8 cellular contexts compared by ENCODE assay signal in genomic region chr10:79116801-79117723, GRCh38. TPM values are rescaled to one million over a fixed set of nuclear protein-coding genes. Genes with fewer than 3 reads are reported as not detected.
A peak's percentile ranks its signal among the peaks of the same experiment; 100 is the strongest.
DNase-seq lines count a peak whose midpoint lies in the region; ATAC-seq, FAIRE-seq and TF ChIP-seq lines count a peak whose summit lies in the region.

No MANE protein-coding gene starts in this region.

- H3K27ac ChIP-seq in astrocyte (ENCODE audit: low read depth, low read length): no peak overlapping the region

- peaks cover 100% of the 10 kb centered on the region for H3K79me2 ChIP-seq in astrocyte (ENCODE audit: insufficient read depth, low read length)

- no peak overlapping the region for H3K4me2 ChIP-seq in astrocyte (ENCODE audit: low read length)

- H3K4me3 Mint-ChIP-seq in astrocyte (ENCODE audit: unreplicated experiment): no peak overlapping the region
- H3K4me3 Mint-ChIP-seq in nephron: peak overlapping the region in 1 of 3 experiments; percentile 41
- no peak overlapping the region for H3K4me3 Mint-ChIP-seq in stimulated activated memory B cell treated with anti-CD40 and anti-IgM and Interleukin-4, amounts not matched to agents 10 μg/mL and 1 μg/mL and 100 μg/mL, for 72 hours

- H3K4me1 ChIP-seq in astrocyte (ENCODE audit: insufficient read depth, low read length): peaks cover 36% of the 10 kb centered on the region

- peaks cover 19% of the 10 kb centered on the region for H3K36me3 ChIP-seq in astrocyte (ENCODE audit: insufficient read depth, low read length)

- no peak overlapping the region for H3K9ac ChIP-seq in astrocyte (ENCODE audit: low read length)

- H3K4me3 ChIP-seq in astrocyte (ENCODE audit: insufficient read depth, low read depth, low read length): no peak overlapping the region

- H3K36me3 Mint-ChIP-seq in astrocyte (ENCODE audit: low read depth, unreplicated experiment): peaks cover 18% of the 10 kb centered on the region
- H3K36me3 Mint-ChIP-seq in nephron (ENCODE audit: low read depth): peaks cover 28% of the 10 kb centered on the region
- no peaks in the 10 kb centered on the region for H3K36me3 Mint-ChIP-seq in stimulated activated memory B cell treated with anti-CD40 and anti-IgM and Interleukin-4, amounts not matched to agents 10 μg/mL and 1 μg/mL and 100 μg/mL, for 72 hours

- H3K27me3 ChIP-seq in astrocyte (ENCODE audit: insufficient read depth, low read length): no peaks in the 10 kb centered on the region

- no peaks in the 10 kb centered on the region for H3K9me3 Mint-ChIP-seq in astrocyte (ENCODE audit: unreplicated experiment)
- no peaks in the 10 kb centered on the region for H3K9me3 Mint-ChIP-seq in nephron
- H3K9me3 Mint-ChIP-seq in stimulated activated memory B cell treated with anti-CD40 and anti-IgM and Interleukin-4, amounts not matched to agents 10 μg/mL and 1 μg/mL and 100 μg/mL, for 72 hours: no peaks in the 10 kb centered on the region

- no peak overlapping the region for H2AFZ ChIP-seq in astrocyte (ENCODE audit: low read depth, low read length)

- ATAC-seq in GM18870 (IDR thresholded peaks at IDR 0.05; ENCODE audit: unreplicated experiment): peak; percentile 63
- peak; percentile 78 for ATAC-seq in HG02759 (IDR thresholded peaks at IDR 0.05; ENCODE audit: unreplicated experiment)
- ATAC-seq in stimulated activated memory B cell treated with anti-CD40 and anti-IgM and Interleukin-4, amounts not matched to agents 10 μg/mL and 1 μg/mL and 100 μg/mL, for 72 hours: no peak

- TF ChIP-seq CTCF in astrocyte (IDR thresholded peaks at IDR 0.05; ENCODE audit: insufficient read depth, low read depth, low read length): no peak
- TF ChIP-seq CTCF in nephron (IDR thresholded peaks at IDR 0.05; ENCODE audit: unreplicated experiment in 3 of 3): no peak

- DNase-seq in astrocyte (ENCODE audit: low read depth) (peak; percentile 48), NCI-H2081 (lab: John Stamatoyannopoulos, UW) (no peak), iPS-NIHi11 (ENCODE audit: low spot score) (no peak), kidney glomerular epithelial cell (lab: John Stamatoyannopoulos, UW) (no peak)

- H3K27me3 Mint-ChIP-seq in astrocyte (ENCODE audit: low read depth, unreplicated experiment) (no peaks in the 10 kb centered on the region), nephron (ENCODE audit: low read depth) (no peaks in the 10 kb centered on the region)
- H3K27me3 Mint-ChIP-seq in stimulated activated memory B cell treated with anti-CD40 and anti-IgM and Interleukin-4, amounts not matched to agents 10 μg/mL and 1 μg/mL and 100 μg/mL, for 72 hours: peaks cover 40% of the 10 kb centered on the region

- H3K4me1 Mint-ChIP-seq in astrocyte (ENCODE audit: low read depth, unreplicated experiment) (peaks cover 44% of the 10 kb centered on the region), nephron (peaks cover 74% of the 10 kb centered on the region)
- H3K4me1 Mint-ChIP-seq in stimulated activated memory B cell treated with anti-CD40 and anti-IgM and Interleukin-4, amounts not matched to agents 10 μg/mL and 1 μg/mL and 100 μg/mL, for 72 hours: peaks cover 20% of the 10 kb centered on the region

- H3K9me3 ChIP-seq in astrocyte (ENCODE audit: insufficient read depth, low read depth, low read length): no peaks in the 10 kb centered on the region

- peaks cover 98% of the 10 kb centered on the region for H4K20me1 ChIP-seq in astrocyte (ENCODE audit: insufficient read depth, low read length)

- H3K27ac Mint-ChIP-seq in astrocyte (ENCODE audit: unreplicated experiment): peak overlapping the region; percentile 35
- H3K27ac Mint-ChIP-seq in nephron: peak overlapping the region; percentile 85 to 94 (median 88)
- H3K27ac Mint-ChIP-seq in stimulated activated memory B cell treated with anti-CD40 and anti-IgM and Interleukin-4, amounts not matched to agents 10 μg/mL and 1 μg/mL and 100 μg/mL, for 72 hours: no peak overlapping the region

- FAIRE-seq in astrocyte (lab: Jason Lieb, UNC): no peak

RNA-seq across cellular contexts. Expression of gene ZMIZ1, which starts 48.3 kb away (rescaled TPM):
- 45.5 and 49.7 TPM in 2 replicates for total RNA-seq in astrocyte
